In genomic region chr10:72292223-72292691, GRCh38 we compare ENCODE assay signal across 9 cellular contexts. TPM values are rescaled to one million over a fixed set of nuclear protein-coding genes. Genes with fewer than 3 reads are reported as not detected.
DNase-seq lines count a peak whose midpoint lies in the region; ATAC-seq and TF ChIP-seq lines count a peak whose summit lies in the region.
"Had no signal": no experiment of that assay in that cellular context is flagged by ENCODE, and none has a peak within 500 bp of the region (broad histone marks: within the 10 kb centered on the region; RNA-seq: fewer than 3 reads in every experiment).

No MANE protein-coding gene starts in this region.

- no peaks in the 10 kb centered on the region for H3K9me3 ChIP-seq in HCT116 (ENCODE audit: control insufficient read depth in 1 of 2, insufficient read depth in 1 of 2, low read depth in 1 of 2, low read length in 2 of 2)

- no peaks in the 10 kb centered on the region for H3K36me3 ChIP-seq in HCT116 (ENCODE audit: control insufficient read depth in 1 of 2, insufficient read depth in 2 of 2, low read length in 2 of 2)

- BruUV-seq in HCT116 (replicated peaks; lab: Mats Ljungman, UMichigan), result no TSS peak

- no peaks in the 10 kb centered on the region for H3K9me2 ChIP-seq in HCT116 (ENCODE audit: insufficient read depth)

- H3K27me3 ChIP-seq in HCT116 (ENCODE audit: insufficient read depth, low read length), result no peaks in the 10 kb centered on the region

- peak; percentile 91 for DNase-seq in HCT116 (ENCODE audit: low read depth, low spot score)
- DNase-seq in activated CD4-positive, alpha-beta T cell treated with anti-CD3 and anti-CD28 coated beads, Interleukin-2, amount 10 ng/mL, durations not matched to agents 7 days and 5 days, result peak; percentile 29
- peak; percentile 97 for DNase-seq in epithelial cell of prostate (ENCODE audit: low read depth, low spot score)
- peak in 2 of 3 donors; percentile 58 to 70 for DNase-seq in stimulated activated CD4-positive, alpha-beta T cell treated with anti-CD3 and anti-CD28 coated beads, TNF-alpha, amount 100 ng/mL, for 48 hours (ENCODE audit: low read depth in 3 of 3)
- no peak for DNase-seq in SK-N-DZ (ENCODE audit: low spot score)
- DNase-seq in iPS-NIHi7 (ENCODE audit: extremely low spot score), result no peak
- DNase-seq: central memory CD4-positive, alpha-beta T cell had no signal

- no peaks in the 10 kb centered on the region for H3K27me3 Mint-ChIP-seq in activated CD4-positive, alpha-beta T cell treated with anti-CD3 and anti-CD28 coated beads, Interleukin-2, amount 10 ng/mL, durations not matched to agents 7 days and 5 days

- CTCF ChIA-PET in HCT116 (lab: Charles Lee), result interaction anchor here (0.6 to 1.2 kb wide), 3 partner anchors 16 to 45 kb away, joined by 3 to 4 read pairs (median 3); no protein-coding TSS in a partner anchor
- CTCF ChIA-PET in activated CD4-positive, alpha-beta T cell treated with anti-CD3 and anti-CD28 coated beads, Interleukin-2, amount 10 ng/mL, durations not matched to agents 7 days and 5 days (lab: Charles Lee), result interaction anchor here (0.7 to 6.3 kb wide), 10 partner anchors 10 to 118 kb away, joined by 3 to 45 read pairs (median 7); partner anchors contain the start of gene DDIT4

- peak; percentile 62 for ATAC-seq in HCT116
- ATAC-seq in HG02571 (IDR thresholded peaks at IDR 0.05; ENCODE audit: unreplicated experiment), result no peak
- ATAC-seq in HG03095 (IDR thresholded peaks at IDR 0.05; ENCODE audit: unreplicated experiment), result no peak

- peak overlapping the region; percentile 11 for H3K4me3 Mint-ChIP-seq in activated CD4-positive, alpha-beta T cell treated with anti-CD3 and anti-CD28 coated beads, Interleukin-2, amount 10 ng/mL, durations not matched to agents 7 days and 5 days

- H3K4me1 Mint-ChIP-seq in activated CD4-positive, alpha-beta T cell treated with anti-CD3 and anti-CD28 coated beads, Interleukin-2, amount 10 ng/mL, durations not matched to agents 7 days and 5 days, result peaks cover 67% of the 10 kb centered on the region

- peaks cover 9% of the 10 kb centered on the region for H3K36me3 Mint-ChIP-seq in activated CD4-positive, alpha-beta T cell treated with anti-CD3 and anti-CD28 coated beads, Interleukin-2, amount 10 ng/mL, durations not matched to agents 7 days and 5 days (ENCODE audit: low read depth)

- peak overlapping the region; percentile 61 for H3K9ac ChIP-seq in HCT116 (ENCODE audit: low read length)

- no peak for TF ChIP-seq POLR2A in HCT116 (IDR thresholded peaks at IDR 0.05; ENCODE audit: borderline replicate concordance, extremely low read depth, insufficient read depth, insufficient read length)

- no peak for TF ChIP-seq RAD21 in HCT116 (IDR thresholded peaks at IDR 0.05; ENCODE audit: low read depth)

- H3K9me3 Mint-ChIP-seq in activated CD4-positive, alpha-beta T cell treated with anti-CD3 and anti-CD28 coated beads, Interleukin-2, amount 10 ng/mL, durations not matched to agents 7 days and 5 days, result peaks cover 3% of the 10 kb centered on the region

- POLR2A ChIA-PET in HCT116 (lab: Charles Lee), result interaction anchor here (0.7 to 15.0 kb wide), 8 partner anchors 9 to 37 kb away, joined by 3 to 371 read pairs (median 18); partner anchors contain the start of gene DDIT4
- POLR2A ChIA-PET in activated CD4-positive, alpha-beta T cell treated with anti-CD3 and anti-CD28 coated beads, Interleukin-2, amount 10 ng/mL, durations not matched to agents 7 days and 5 days (lab: Charles Lee), result interaction anchor here (0.6 to 1.3 kb wide), 2 partner anchors 34 to 67 kb away, joined by 3 to 6 read pairs; no protein-coding TSS in a partner anchor

- no peaks in the 10 kb centered on the region for H4K20me1 ChIP-seq in HCT116 (ENCODE audit: insufficient read depth)

- RAD21 ChIA-PET in HCT116 (lab: Charles Lee; ENCODE audit: low non-redundant PET in 1 of 2, low total read pairs in 2 of 2, uncharacterized antibody in 2 of 2, unreplicated experiment in 2 of 2), result interaction anchor here in 1 of 2 experiments (1.4 kb wide), 1 partner anchor 28 kb away, joined by 3 read pairs; no protein-coding TSS in a partner anchor

- peaks cover 46 to 85% of the 10 kb centered on the region in 2 experiments for H3K4me1 ChIP-seq in HCT116 (ENCODE audit: control insufficient read depth in 1 of 2, insufficient read depth in 2 of 2, low read length in 2 of 2)

- no peak for TF ChIP-seq CTCF in HCT116 (IDR thresholded peaks at IDR 0.05 in 2 of 3, conservative IDR thresholded peaks at IDR 0.05 in 1 of 3; ENCODE audit: borderline replicate concordance in 1 of 3, insufficient read depth in 1 of 3, low read depth in 2 of 3, low read length in 2 of 3)

- peak overlapping the region in 1 of 2 experiments; percentile 19; a peak in 1 of 4 replicates for H3K4me3 ChIP-seq in HCT116 (replicated peaks in 1 of 2; ENCODE audit: low read depth in 1 of 2, low read length in 2 of 2)

- no peaks in the 10 kb centered on the region for H3K79me2 ChIP-seq in HCT116 (ENCODE audit: insufficient read depth, low read length)

- H3K27ac Mint-ChIP-seq in activated CD4-positive, alpha-beta T cell treated with anti-CD3 and anti-CD28 coated beads, Interleukin-2, amount 10 ng/mL, durations not matched to agents 7 days and 5 days, result peak overlapping the region; percentile 84

- intact Hi-C loops in HCT116 (cut with micrococcal nuclease), result loop anchor here (2.0 kb wide), 1 partner anchor 29 kb away; no protein-coding TSS in a partner anchor

- peak overlapping the region; percentile 68 for H3K4me2 ChIP-seq in HCT116 (ENCODE audit: low read length)

- H3K27ac ChIP-seq in HCT116 (ENCODE audit: low read depth, low read length) (peak overlapping the region; percentile 79), epithelial cell of prostate (peak overlapping the region; percentile 99)

- peak overlapping the region; percentile 52 for H2AFZ ChIP-seq in HCT116 (ENCODE audit: low read depth, low read length, poor library complexity, severe bottlenecking)

TF ChIP-seq in HCT116, 20 proteins besides CTCF, POLR2A, EP300 and RAD21:
- TF ChIP-seq POLR2AphosphoS5 (IDR thresholded peaks at IDR 0.05; ENCODE audit: low read depth, low read length) (peak; percentile 78), SP1 (IDR thresholded peaks at IDR 0.05; ENCODE audit: low read depth) (no peak), YY1 (IDR thresholded peaks at IDR 0.05; ENCODE audit: extremely low read depth, insufficient replicate concordance, low read depth, low read length) (peak; percentile 74)
- TF ChIP-seq, protein P1, sequence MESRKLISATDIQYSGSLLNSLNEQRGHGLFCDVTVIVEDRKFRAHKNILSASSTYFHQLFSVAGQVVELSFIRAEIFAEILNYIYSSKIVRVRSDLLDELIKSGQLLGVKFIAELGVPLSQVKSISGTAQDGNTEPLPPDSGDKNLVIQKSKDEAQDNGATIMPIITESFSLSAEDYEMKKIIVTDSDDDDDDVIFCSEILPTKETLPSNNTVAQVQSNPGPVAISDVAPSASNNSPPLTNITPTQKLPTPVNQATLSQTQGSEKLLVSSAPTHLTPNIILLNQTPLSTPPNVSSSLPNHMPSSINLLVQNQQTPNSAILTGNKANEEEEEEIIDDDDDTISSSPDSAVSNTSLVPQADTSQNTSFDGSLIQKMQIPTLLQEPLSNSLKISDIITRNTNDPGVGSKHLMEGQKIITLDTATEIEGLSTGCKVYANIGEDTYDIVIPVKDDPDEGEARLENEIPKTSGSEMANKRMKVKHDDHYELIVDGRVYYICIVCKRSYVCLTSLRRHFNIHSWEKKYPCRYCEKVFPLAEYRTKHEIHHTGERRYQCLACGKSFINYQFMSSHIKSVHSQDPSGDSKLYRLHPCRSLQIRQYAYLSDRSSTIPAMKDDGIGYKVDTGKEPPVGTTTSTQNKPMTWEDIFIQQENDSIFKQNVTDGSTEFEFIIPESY (IDR thresholded peaks at IDR 0.05; ENCODE audit: extremely low read depth, insufficient replicate concordance, low read length), result peak; percentile 69

RNA-seq across cellular contexts. Expression of gene DDIT4, which starts 18.5 kb away (rescaled TPM):
- total RNA-seq in HCT116 (2021; ENCODE audit: unreplicated experiment), result 462 TPM
- polyA plus RNA-seq in HCT116 (2012), result 1,030 and 1,103 TPM in 2 replicates
- total RNA-seq in activated CD4-positive, alpha-beta T cell treated with anti-CD3 and anti-CD28 coated beads, Interleukin-2, amount 10 ng/mL, durations not matched to agents 7 days and 5 days, result 100 to 1,000 TPM; 166 to 189 TPM
- 50.3 and 61.1 TPM in 2 replicates for polyA plus RNA-seq in SK-N-DZ (2014; cell fraction: cytosol; rRNA removed)
- polyA plus RNA-seq in SK-N-DZ (2014; cell fraction: nucleus; rRNA removed), result 30.1 and 38.3 TPM in 2 replicates

Comparison
In these comparisons a context has a peak if more than half of its experiments do, and no peak if none do; other contexts are left out.
1. DNase-seq: peak in HCT116 (single experiment), activated CD4-positive, alpha-beta T cell treated with anti-CD3 and anti-CD28 coated beads, Interleukin-2, amount 10 ng/mL, durations not matched to agents 7 days and 5 days (single experiment), epithelial cell of prostate (single experiment) and stimulated activated CD4-positive, alpha-beta T cell treated with anti-CD3 and anti-CD28 coated beads, TNF-alpha, amount 100 ng/mL, for 48 hours (2 of 3); none in SK-N-DZ (single experiment) and iPS-NIHi7 (single experiment).